1 cellular context compared by ENCODE assay signal in genomic region chr9:35790025-35790384, GRCh38.
TF ChIP-seq lines count a peak whose summit lies in the region.

No MANE protein-coding gene starts in this region.

TF ChIP-seq in H1, 55 proteins besides CTCF, POLR2A, EP300 and RAD21:
- TF ChIP-seq NANOG (IDR thresholded peaks at IDR 0.05; ENCODE audit: insufficient read depth, low read depth, low read length, poor library complexity, severe bottlenecking) (no peak), RNF2 (IDR thresholded peaks at IDR 0.05; ENCODE audit: borderline replicate concordance, low read depth, low read length, missing control alignments, poor library complexity, severe bottlenecking) (no peak), CHD1 (IDR thresholded peaks at IDR 0.05; ENCODE audit: low read depth, low read length) (no peak), KDM1A (IDR thresholded peaks at IDR 0.05; ENCODE audit: borderline replicate concordance, low read length) (no peak), USF2 (IDR thresholded peaks at IDR 0.05; ENCODE audit: low read length) (no peak), MAX (IDR thresholded peaks at IDR 0.05) (no peak), EZH2 (IDR thresholded peaks at IDR 0.05; ENCODE audit: low read depth, low read length, severe bottlenecking) (no peak), CBX5 (IDR thresholded peaks at IDR 0.05; ENCODE audit: low read depth, low read length) (no peak)
